In genomic region chr16:12976491-12976890, GRCh38 we compare ENCODE assay signal across 1 cellular context.
TF ChIP-seq lines count a peak whose summit lies in the region.

No MANE protein-coding gene starts in this region.

TF ChIP-seq in GM12891, 5 proteins besides CTCF, POLR2A, EP300 and RAD21:
- no peak for TF ChIP-seq POLR2AphosphoS5 (IDR thresholded peaks at IDR 0.05; ENCODE audit: low read depth, low read length)
- no peak for TF ChIP-seq PAX5 (IDR thresholded peaks at IDR 0.05; ENCODE audit: insufficient read depth, low read length, severe bottlenecking)
- TF ChIP-seq POU2F2 (IDR thresholded peaks at IDR 0.05; ENCODE audit: low read depth, low read length), result no peak
- TF ChIP-seq SPI1 (IDR thresholded peaks at IDR 0.05; ENCODE audit: low read depth, low read length), result no peak
- no peak for TF ChIP-seq TAF1 (IDR thresholded peaks at IDR 0.05; ENCODE audit: low read depth, low read length)
